In genomic region chr11:78022397-78023396, GRCh38 we compare ENCODE assay signal across 1 cellular context.
TF ChIP-seq lines count a peak whose summit lies in the region.

Gene KCTD14, minus strand, starts transcription at chr11:78023276. Its CDS starts 27 bp downstream, at chr11:78023249.

TF ChIP-seq in HepG2, 621 proteins besides CTCF, POLR2A, EP300 and RAD21 (continued from another document and continues in another):
- TF ChIP-seq HOXA7 (CRISPR knock-in tag; IDR thresholded peaks at IDR 0.05) (0 out of 2 replicates have a peak, but pooled peaks have one; percentile 47), RFX3 (CRISPR knock-in tag; IDR thresholded peaks at IDR 0.05) (no peak), AKAP8 (CRISPR knock-in tag; IDR thresholded peaks at IDR 0.05) (peak; percentile 55; the same call in 1 of the 2 replicates), DRAP1 (CRISPR knock-in tag; IDR thresholded peaks at IDR 0.05) (peak; percentile 42; the same call in 1 of the 2 replicates), RFX5 (IDR thresholded peaks at IDR 0.05; ENCODE audit: low read depth, low read length) (no peak), STAT6 (CRISPR knock-in tag; IDR thresholded peaks at IDR 0.05; ENCODE audit: borderline replicate concordance) (no peak), YEATS2 (CRISPR knock-in tag; IDR thresholded peaks at IDR 0.05; ENCODE audit: borderline replicate concordance) (no peak), SPEN (CRISPR knock-in tag; IDR thresholded peaks at IDR 0.05; ENCODE audit: low read depth) (peak; percentile 80), FOXC1 (CRISPR knock-in tag; IDR thresholded peaks at IDR 0.05; ENCODE audit: borderline replicate concordance) (0 out of 2 replicates have a peak, but pooled peaks have one; percentile 6), ZMAT3 (CRISPR knock-in tag; conservative IDR thresholded peaks at IDR 0.05) (0 out of 2 replicates have a peak, but pooled peaks have one; percentile 28), NR2C2 (CRISPR knock-in tag; IDR thresholded peaks at IDR 0.05; ENCODE audit: borderline replicate concordance) (peak; percentile 46; the same call in 1 of the 2 replicates), ZFP91 (CRISPR knock-in tag; IDR thresholded peaks at IDR 0.05; ENCODE audit: borderline replicate concordance) (peak; percentile 81; the same call in 1 of the 2 replicates), ATF4 (CRISPR knock-in tag; IDR thresholded peaks at IDR 0.05) (peak in 1 of 2 experiments; percentile 66; a peak in 1 of 4 replicates), KAT2B (IDR thresholded peaks at IDR 0.05; ENCODE audit: borderline replicate concordance, low read depth, low read length) (no peak), SNAPC4 (CRISPR knock-in tag; IDR thresholded peaks at IDR 0.05) (no peak), ZNF615 (CRISPR knock-in tag; IDR thresholded peaks at IDR 0.05; ENCODE audit: borderline replicate concordance) (no peak), ZBTB46 (CRISPR knock-in tag; IDR thresholded peaks at IDR 0.05; ENCODE audit: borderline replicate concordance) (0 out of 2 replicates have a peak, but pooled peaks have one; percentile 69), TFDP2 (CRISPR knock-in tag; IDR thresholded peaks at IDR 0.05) (peak; percentile 87), ZNF292 (CRISPR knock-in tag; IDR thresholded peaks at IDR 0.05; ENCODE audit: borderline replicate concordance, low read depth) (peak; percentile 88; the same call in 1 of the 2 replicates), ZSCAN22 (CRISPR knock-in tag; IDR thresholded peaks at IDR 0.05) (peak; percentile 36; the same call in 1 of the 2 replicates), FOXK1 (CRISPR knock-in tag; IDR thresholded peaks at IDR 0.05; ENCODE audit: borderline replicate concordance, low read depth) (no peak; the same call in 1 of the 2 replicates), ZNF589 (CRISPR knock-in tag; conservative IDR thresholded peaks at IDR 0.05) (0 out of 2 replicates have a peak, but pooled peaks have one; percentile 53), ATM (IDR thresholded peaks at IDR 0.05; ENCODE audit: borderline replicate concordance) (no peak), ZNF317 (CRISPR knock-in tag; IDR thresholded peaks at IDR 0.05) (no peak; the same call in none of the 2 replicates), AFF4 (CRISPR knock-in tag; IDR thresholded peaks at IDR 0.05) (no peak), CENPX (CRISPR knock-in tag; IDR thresholded peaks at IDR 0.05) (no peak), SAP130 (CRISPR knock-in tag; IDR thresholded peaks at IDR 0.05; ENCODE audit: low read depth) (peak; percentile 77), ZNF30 (CRISPR knock-in tag; IDR thresholded peaks at IDR 0.05) (no peak), ELK4 (CRISPR knock-in tag; IDR thresholded peaks at IDR 0.05; ENCODE audit: borderline replicate concordance) (no peak), TFE3 (CRISPR knock-in tag; IDR thresholded peaks at IDR 0.05) (no peak), NFE2L2 (IDR thresholded peaks at IDR 0.05; ENCODE audit: low read length) (no peak), ZNF775 (CRISPR knock-in tag; IDR thresholded peaks at IDR 0.05; ENCODE audit: borderline replicate concordance) (no peak), POLR2G (IDR thresholded peaks at IDR 0.05; ENCODE audit: low read depth, low read length) (peak; percentile 78), TFAP4 (IDR thresholded peaks at IDR 0.05; ENCODE audit: borderline replicate concordance, low read depth) (no peak)
